ENCODE assay signal across 33 cellular contexts in the genomic region with DNA sequence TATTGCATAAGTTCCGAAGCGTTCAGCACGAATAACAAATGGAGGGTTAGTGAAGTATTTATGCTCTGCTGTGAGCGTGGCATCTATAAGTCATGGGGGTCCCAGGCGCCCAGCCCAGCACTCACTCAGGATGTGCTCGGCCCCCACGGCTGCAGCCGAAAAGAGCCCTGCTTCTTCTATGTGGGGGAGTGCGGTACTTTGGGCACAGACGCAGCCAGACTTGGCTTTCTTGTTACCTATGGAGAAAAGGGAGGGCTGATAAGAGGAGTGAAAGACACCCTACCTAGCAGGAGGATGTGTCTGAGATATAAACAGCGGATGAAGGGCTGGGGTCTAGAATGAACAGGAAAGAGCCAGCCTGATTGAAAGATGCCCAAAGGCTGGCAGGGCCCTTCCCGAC.
"Had no signal": no experiment of that assay in that cellular context is flagged by ENCODE, and none has a peak within 500 bp of the region (broad histone marks: within the 10 kb centered on the region; RNA-seq: fewer than 3 reads in every experiment).

No MANE protein-coding gene starts in this region.

- H3K9me3 ChIP-seq: breast epithelium, left ventricle myocardium inferior, neutrophil, thyroid gland had no signal

- H3K4me1 ChIP-seq: breast epithelium, gastroesophageal sphincter, left ventricle myocardium inferior, thyroid gland had no signal

- ATAC-seq: activated CD4-positive, CD25-positive, alpha-beta regulatory T cell treated with anti-CD3 and anti-CD28 coated beads, Interleukin-2, amount 50 U/mL, for 24 hours; activated naive CD8-positive, alpha-beta T cell treated with anti-CD3 and anti-CD28 coated beads, Interleukin-2, amount 50 U/mL, for 24 hours; gastroesophageal sphincter; sciatic nerve; stimulated activated memory B cell treated with anti-CD40 and anti-IgM and Interleukin-4, amounts not matched to agents 10 μg/mL and 1 μg/mL and 100 μg/mL, for 72 hours; stimulated activated naive CD8-positive, alpha-beta T cell treated with anti-CD3 and anti-CD28 coated beads, Interleukin-15, amount 100 ng/mL, for 72 hours had no signal

- DNase-seq: activated CD4-positive, alpha-beta memory T cell treated with anti-CD3 and anti-CD28 coated beads, Interleukin-2, amount 10 ng/mL, durations not matched to agents 7 days and 5 days; activated CD4-positive, alpha-beta T cell treated with anti-CD3 and anti-CD28 coated beads, Interleukin-2, amount 10 ng/mL, durations not matched to agents 24 days and 14 days; activated CD8-positive, alpha-beta memory T cell treated with anti-CD3 and anti-CD28 coated beads, Interleukin-2, amount 50 U/mL, for 48 hours; activated gamma-delta T cell; activated naive CD8-positive, alpha-beta T cell treated with anti-CD3 and anti-CD28 coated beads, Interleukin-2, amount 50 U/mL, for 24 hours; activated T-cell treated with anti-CD3 and anti-CD28 coated beads, Interleukin-2, amount 50 U/mL, for 24 hours; amygdala; effector memory CD4-positive, alpha-beta T cell; hippocampal formation; immature natural killer cell; kidney glomerular epithelial cell; left ventricle myocardium inferior; small intestine; stimulated activated CD4-positive, alpha-beta T cell treated with anti-CD3 and anti-CD28 coated beads, Interleukin-1b, Interleukin-23, amount 100 ng/mL, for 48 hours; stimulated activated CD4-positive, alpha-beta T cell treated with anti-CD3 and anti-CD28 coated beads, Interleukin-4, amount 100 ng/mL, for 4 hours; stimulated activated CD8-positive, alpha-beta memory T cell treated with anti-CD3 and anti-CD28 coated beads, Interleukin-4, amount 100 ng/mL, for 48 hours; stimulated activated naive CD8-positive, alpha-beta T cell treated with anti-CD3 and anti-CD28 coated beads, Interleukin-15, amount 100 ng/mL, for 72 hours; substantia nigra; SW 1271; T-helper 9 cell; thyroid gland had no signal

- H3K9me3 Mint-ChIP-seq: activated CD4-positive, alpha-beta memory T cell treated with anti-CD3 and anti-CD28 coated beads, Interleukin-2, amount 10 ng/mL, durations not matched to agents 7 days and 5 days; activated CD4-positive, alpha-beta T cell treated with anti-CD3 and anti-CD28 coated beads, Interleukin-2, amount 10 ng/mL, durations not matched to agents 24 days and 14 days; activated naive CD4-positive, alpha-beta T cell treated with anti-CD3 and anti-CD28 coated beads, Interleukin-2, amount 50 U/mL, for 24 hours; activated naive CD8-positive, alpha-beta T cell treated with anti-CD3 and anti-CD28 coated beads, Interleukin-2, amount 50 U/mL, for 24 hours; activated T-cell treated with anti-CD3 and anti-CD28 coated beads, Interleukin-2, amount 50 U/mL, for 24 hours; central memory CD8-positive, alpha-beta T cell; immature natural killer cell; nephron; stimulated activated memory B cell treated with anti-CD40 and anti-IgM and Interleukin-4, amounts not matched to agents 10 μg/mL and 1 μg/mL and 100 μg/mL, for 72 hours; stimulated activated naive CD8-positive, alpha-beta T cell treated with anti-CD3 and anti-CD28 coated beads, Interleukin-15, amount 100 ng/mL, for 72 hours; T-helper 1 cell treated with Interleukin-12 subunit alpha and Interleukin-12 subunit beta and Interleukin-4 antibody, amounts not matched to agents 30 μg/mL and 1 μg/mL, for 36 hours had no signal

- H3K4me1 Mint-ChIP-seq: activated CD4-positive, alpha-beta memory T cell treated with anti-CD3 and anti-CD28 coated beads, Interleukin-2, amount 10 ng/mL, durations not matched to agents 7 days and 5 days; activated CD4-positive, alpha-beta T cell treated with anti-CD3 and anti-CD28 coated beads, Interleukin-2, amount 10 ng/mL, durations not matched to agents 24 days and 14 days; activated naive CD4-positive, alpha-beta T cell treated with anti-CD3 and anti-CD28 coated beads, Interleukin-2, amount 50 U/mL, for 24 hours; activated naive CD8-positive, alpha-beta T cell treated with anti-CD3 and anti-CD28 coated beads, Interleukin-2, amount 50 U/mL, for 24 hours; central memory CD8-positive, alpha-beta T cell; immature natural killer cell; stimulated activated memory B cell treated with anti-CD40 and anti-IgM and Interleukin-4, amounts not matched to agents 10 μg/mL and 1 μg/mL and 100 μg/mL, for 72 hours; stimulated activated naive CD8-positive, alpha-beta T cell treated with anti-CD3 and anti-CD28 coated beads, Interleukin-15, amount 100 ng/mL, for 72 hours had no signal

- H3K36me3 ChIP-seq: breast epithelium, gastroesophageal sphincter, left ventricle myocardium inferior, neutrophil, thyroid gland had no signal

- H3K27me3 Mint-ChIP-seq: activated CD4-positive, alpha-beta T cell treated with anti-CD3 and anti-CD28 coated beads, Interleukin-2, amount 10 ng/mL, durations not matched to agents 24 days and 14 days had no signal

- H3K27me3 ChIP-seq: neutrophil, thyroid gland had no signal

- H3K4me3 ChIP-seq: breast epithelium, gastroesophageal sphincter, left ventricle myocardium inferior, thyroid gland had no signal

- H3K36me3 Mint-ChIP-seq: activated naive CD4-positive, alpha-beta T cell treated with anti-CD3 and anti-CD28 coated beads, Interleukin-2, amount 50 U/mL, for 24 hours; immature natural killer cell; stimulated activated memory B cell treated with anti-CD40 and anti-IgM and Interleukin-4, amounts not matched to agents 10 μg/mL and 1 μg/mL and 100 μg/mL, for 72 hours had no signal

- H3K4me3 Mint-ChIP-seq: activated CD4-positive, alpha-beta memory T cell treated with anti-CD3 and anti-CD28 coated beads, Interleukin-2, amount 10 ng/mL, durations not matched to agents 7 days and 5 days; activated CD4-positive, alpha-beta T cell treated with anti-CD3 and anti-CD28 coated beads, Interleukin-2, amount 10 ng/mL, durations not matched to agents 24 days and 14 days; activated naive CD4-positive, alpha-beta T cell treated with anti-CD3 and anti-CD28 coated beads, Interleukin-2, amount 50 U/mL, for 24 hours; activated naive CD8-positive, alpha-beta T cell treated with anti-CD3 and anti-CD28 coated beads, Interleukin-2, amount 50 U/mL, for 24 hours; activated T-cell treated with anti-CD3 and anti-CD28 coated beads, Interleukin-2, amount 50 U/mL, for 24 hours; central memory CD8-positive, alpha-beta T cell; immature natural killer cell; nephron; stimulated activated memory B cell treated with anti-CD40 and anti-IgM and Interleukin-4, amounts not matched to agents 10 μg/mL and 1 μg/mL and 100 μg/mL, for 72 hours; stimulated activated naive CD8-positive, alpha-beta T cell treated with anti-CD3 and anti-CD28 coated beads, Interleukin-15, amount 100 ng/mL, for 72 hours; T-helper 1 cell treated with Interleukin-12 subunit alpha and Interleukin-12 subunit beta and Interleukin-4 antibody, amounts not matched to agents 30 μg/mL and 1 μg/mL, for 36 hours had no signal

- H3K27ac Mint-ChIP-seq: activated CD4-positive, alpha-beta memory T cell treated with anti-CD3 and anti-CD28 coated beads, Interleukin-2, amount 10 ng/mL, durations not matched to agents 7 days and 5 days; activated CD4-positive, alpha-beta T cell treated with anti-CD3 and anti-CD28 coated beads, Interleukin-2, amount 10 ng/mL, durations not matched to agents 24 days and 14 days; activated naive CD4-positive, alpha-beta T cell treated with anti-CD3 and anti-CD28 coated beads, Interleukin-2, amount 50 U/mL, for 24 hours; activated naive CD8-positive, alpha-beta T cell treated with anti-CD3 and anti-CD28 coated beads, Interleukin-2, amount 50 U/mL, for 24 hours; activated T-cell treated with anti-CD3 and anti-CD28 coated beads, Interleukin-2, amount 50 U/mL, for 24 hours; immature natural killer cell; nephron; progenitor cell of endocrine pancreas; stimulated activated memory B cell treated with anti-CD40 and anti-IgM and Interleukin-4, amounts not matched to agents 10 μg/mL and 1 μg/mL and 100 μg/mL, for 72 hours; T-helper 1 cell treated with Interleukin-12 subunit alpha and Interleukin-12 subunit beta and Interleukin-4 antibody, amounts not matched to agents 30 μg/mL and 1 μg/mL, for 36 hours had no signal

- H3K27ac ChIP-seq: breast epithelium, gastroesophageal sphincter, left ventricle myocardium inferior, neutrophil, thyroid gland, VCaP had no signal
